Comparison of ENCODE assay signal across 8 cellular contexts in the genomic region with DNA sequence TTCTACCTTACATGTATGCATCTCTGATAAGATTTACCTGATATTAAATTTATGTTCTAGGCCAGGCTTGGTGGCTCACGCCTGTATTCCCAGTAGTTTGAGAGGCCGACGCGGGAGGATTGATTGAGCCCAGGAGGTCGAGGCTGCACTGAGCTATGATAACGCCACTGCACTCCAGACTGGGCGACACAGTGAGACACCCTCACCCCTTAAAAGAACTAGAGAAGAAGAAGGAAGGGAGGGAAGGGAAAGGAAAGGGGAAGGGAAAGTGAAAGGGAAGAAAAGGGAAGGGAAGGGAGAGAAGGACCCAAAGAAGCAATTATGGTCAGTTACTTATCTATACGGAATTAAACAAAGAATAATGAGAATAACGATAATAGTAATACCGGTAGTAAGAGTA. TPM values are rescaled to one million over a fixed set of nuclear protein-coding genes. Genes with fewer than 3 reads are reported as not detected.
A peak's percentile ranks its signal among the peaks of the same experiment; 100 is the strongest.
DNase-seq lines count a peak whose midpoint lies in the region; ATAC-seq, FAIRE-seq and TF ChIP-seq lines count a peak whose summit lies in the region.

No MANE protein-coding gene starts in this region.

- peak overlapping the region; percentile 93 for H2AFZ ChIP-seq in GM23248

- H3K27ac ChIP-seq in GM23248 (peak overlapping the region; percentile 93), gastrocnemius medialis (peak overlapping the region; percentile 83 to 90 (median 88))

- peak overlapping the region; percentile 94 for H3K4me2 ChIP-seq in GM23248 (ENCODE audit: unreplicated experiment)

- intact Hi-C loops in gastrocnemius medialis (cut with DNase I; ENCODE audit: low total_unique reads) = loop anchor here (10.0 kb wide), 1 partner anchor 1311 kb away; the partner anchor contains the start of genes NMRK1 and OSTF1

- in situ Hi-C loops in GM23248 (cut with MboI) = no loop called here
- in situ Hi-C loops in gastrocnemius medialis (cut with MboI; ENCODE audit: low sequenced_read_pairs in 4 of 4) = loop anchor here in 2 of 4 donors (10.0 to 25.0 kb wide), 2 partner anchors 759 to 767 kb away; no protein-coding TSS in a partner anchor

- no peak for FAIRE-seq in GM12892 (lab: Jason Lieb, UNC)

- DNase-seq in GM23248 = no peak
- peak; percentile 45 for DNase-seq in OCI-M1 (lab: John Stamatoyannopoulos, UW)
- DNase-seq in fibroblast of mammary gland (ENCODE audit: low read depth) = no peak
- DNase-seq in gastrocnemius medialis = no peak
- DNase-seq in GM12892 (ENCODE audit: insufficient read length) = no peak
- DNase-seq in C1 segment of cervical spinal cord (lab: John Stamatoyannopoulos, UW) = no peak

- H3K36me3 ChIP-seq in GM23248 (ENCODE audit: low read depth) = no peaks in the 10 kb centered on the region
- H3K36me3 ChIP-seq in gastrocnemius medialis = peaks cover 0 to 9% of the 10 kb centered on the region in 2 donors

- TF ChIP-seq POLR2A in gastrocnemius medialis (IDR thresholded peaks at IDR 0.05) = no peak
- no peak for TF ChIP-seq POLR2A in GM12892 (IDR thresholded peaks at IDR 0.05; ENCODE audit: low read depth, low read length)

- peaks cover 6% of the 10 kb centered on the region for H3K4me1 ChIP-seq in GM23248 (ENCODE audit: insufficient read depth)
- H3K4me1 ChIP-seq in gastrocnemius medialis = peaks cover 6 to 15% of the 10 kb centered on the region in 2 donors

- WGBS in GM23248 (ENCODE audit: low coverage in 1 of 2, low lambda C conversion rate in 2 of 2, missing lambda C conversion rate in 2 of 2), 2 experiments = 97 to 98% methylated on average over 10 of the region's 10 CpGs

- H3K27me3 ChIP-seq in GM23248 (replicated peaks; ENCODE audit: insufficient read depth) (no peaks in the 10 kb centered on the region), gastrocnemius medialis (no peaks in the 10 kb centered on the region)

- TF ChIP-seq CTCF in fibroblast of mammary gland (conservative IDR thresholded peaks at IDR 0.05; ENCODE audit: control insufficient read depth, insufficient read depth, low read depth, low read length) (no peak), gastrocnemius medialis (IDR thresholded peaks at IDR 0.05 in 4 of 5, conservative IDR thresholded peaks at IDR 0.05 in 1 of 5) (no peak)

- H3K79me2 ChIP-seq in GM23248 (ENCODE audit: insufficient read depth) = peaks cover 21% of the 10 kb centered on the region

- H3K4me3 ChIP-seq in GM23248 (peak overlapping the region; percentile 73), fibroblast of mammary gland (ENCODE audit: control insufficient read depth, low read depth, low read length) (peak overlapping the region; percentile 72), gastrocnemius medialis (peak overlapping the region in 3 of 4 donors; percentile 84 to 96 (median 85))

- H3K9me3 ChIP-seq in GM23248 (ENCODE audit: low read depth) (no peaks in the 10 kb centered on the region), gastrocnemius medialis (no peaks in the 10 kb centered on the region)

- no peaks in the 10 kb centered on the region for H4K20me1 ChIP-seq in GM23248 (ENCODE audit: insufficient read depth)

- H3K9me2 ChIP-seq in GM23248 (ENCODE audit: insufficient read depth) = no peaks in the 10 kb centered on the region

- ATAC-seq in gastrocnemius medialis (no peak), GM21529 (IDR thresholded peaks at IDR 0.05; ENCODE audit: unreplicated experiment) (no peak), GM19328 (IDR thresholded peaks at IDR 0.05; ENCODE audit: unreplicated experiment) (no peak)

- peak overlapping the region; percentile 91 for H3K9ac ChIP-seq in GM23248

- H3F3A ChIP-seq in GM23248 (ENCODE audit: insufficient read depth) = peaks cover 8% of the 10 kb centered on the region

RNA-seq across cellular contexts. Expression of gene RFK, which starts 1.2 kb away (rescaled TPM):
- total RNA-seq in GM23248 (2014; rRNA removed; shearing (Covaris generic)) = 16.6 and 19.1 TPM in 2 replicates
- polyA plus RNA-seq in GM23248 (2016; fragmentation: Nextera tagmentation; extraction: Ambion mirVana) = 18.9 and 20.0 TPM in 2 replicates
- total RNA-seq in gastrocnemius medialis = 10 to 100 TPM; 13.2 to 33.6 (median 25.6) TPM
- polyA plus RNA-seq in GM12892 (2012; ENCODE audit: missing spikeins) = 10.1 TPM
